In genomic region chrX:20517565-20517964, GRCh38 we compare ENCODE assay signal across 30 cellular contexts.
A peak's percentile ranks its signal among the peaks of the same experiment; 100 is the strongest.
DNase-seq lines count a peak whose midpoint lies in the region; ATAC-seq, FAIRE-seq and TF ChIP-seq lines count a peak whose summit lies in the region.
"Had no signal": no experiment of that assay in that cellular context is flagged by ENCODE, and none has a peak within 500 bp of the region (broad histone marks: within the 10 kb centered on the region; RNA-seq: fewer than 3 reads in every experiment).

No MANE protein-coding gene starts in this region.

- H3K23ac ChIP-seq in trophoblast cell (ENCODE audit: low read length): no peak overlapping the region

- no peak overlapping the region for H2AFZ ChIP-seq in trophoblast cell (ENCODE audit: insufficient read depth, low read length, poor library complexity)

- no CpG with 5 or more reads among the region's 1 CpG for WGBS in trophoblast cell (ENCODE audit: extremely low coverage, insufficient coverage, insufficient read length)
- WGBS in aorta, 2 donors: 48 to 84% methylated on average over 1 of the region's 1 CpG

- H3K4me1 ChIP-seq in trophoblast cell (ENCODE audit: control insufficient read depth in 1 of 2, insufficient read depth in 2 of 2, low read length in 2 of 2) (peaks cover 7 to 8% of the 10 kb centered on the region in 2 experiments), aorta (ENCODE audit: control insufficient read depth in 1 of 2, insufficient read depth in 2 of 2, low read length in 2 of 2) (no peaks in the 10 kb centered on the region), tibial artery (peaks cover 0 to 7% (median 0%) of the 10 kb centered on the region in 4 donors)

- intact Hi-C loops in activated T-helper 2 cell treated with anti-CD3 and anti-CD28 coated beads, Interferon-gamma antibody, Interleukin-2, Interleukin-4, amounts not matched to agents 10 μg/mL and 5 μg/mL and 100 μg/mL, durations not matched to agents 14 hours and 24 hours and 36 hours (cut with micrococcal nuclease): loop anchor here (2.0 to 10.0 kb wide), 4 partner anchors 17 to 293 kb away; partner anchors contain the start of gene RPS6KA3
- intact Hi-C loops in aorta (cut with DNase I): no loop called here
- intact Hi-C loops in tibial artery (cut with DNase I; ENCODE audit: low total_unique reads): no loop called here

- peaks cover 21% of the 10 kb centered on the region for H3K27me3 Mint-ChIP-seq in activated T-helper 2 cell treated with anti-CD3 and anti-CD28 coated beads, Interferon-gamma antibody, Interleukin-2, Interleukin-4, amounts not matched to agents 10 μg/mL and 5 μg/mL and 100 μg/mL, durations not matched to agents 14 hours and 24 hours and 36 hours (ENCODE audit: low read depth)
- H3K27me3 Mint-ChIP-seq: stimulated activated memory B cell treated with anti-CD40 and anti-IgM and Interleukin-4, amounts not matched to agents 10 μg/mL and 1 μg/mL and 100 μg/mL, for 72 hours had no signal

- no peak overlapping the region for H3K4me3 ChIP-seq in trophoblast cell (ENCODE audit: low read depth, low read length)
- H3K4me3 ChIP-seq in aorta (ENCODE audit: low read length in 2 of 2): no peak overlapping the region
- H3K4me3 ChIP-seq in tibial artery: no peak overlapping the region
- H3K4me3 ChIP-seq: coronary artery had no signal

- no peak overlapping the region for H3K27ac Mint-ChIP-seq in activated T-helper 2 cell treated with anti-CD3 and anti-CD28 coated beads, Interferon-gamma antibody, Interleukin-2, Interleukin-4, amounts not matched to agents 10 μg/mL and 5 μg/mL and 100 μg/mL, durations not matched to agents 14 hours and 24 hours and 36 hours
- H3K27ac Mint-ChIP-seq: activated naive CD4-positive, alpha-beta T cell treated with anti-CD3 and anti-CD28 coated beads, Interleukin-2, amount 50 U/mL, for 24 hours; activated T-helper 17 cell treated with anti-CD3 and anti-CD28 coated beads, Interleukin-2, amount 50 U/mL, for 72 hours; B cell; mesothelial cell of epicardium; naive thymus-derived CD4-positive, alpha-beta T cell; stimulated activated memory B cell treated with anti-CD40 and anti-IgM and Interleukin-4, amounts not matched to agents 10 μg/mL and 1 μg/mL and 100 μg/mL, for 72 hours; T-helper 1 cell treated with Interleukin-12 subunit alpha and Interleukin-12 subunit beta and Interleukin-4 antibody, amounts not matched to agents 30 μg/mL and 1 μg/mL, for 36 hours had no signal

- peaks cover 12% of the 10 kb centered on the region for H3K9me3 Mint-ChIP-seq in activated T-helper 2 cell treated with anti-CD3 and anti-CD28 coated beads, Interferon-gamma antibody, Interleukin-2, Interleukin-4, amounts not matched to agents 10 μg/mL and 5 μg/mL and 100 μg/mL, durations not matched to agents 14 hours and 24 hours and 36 hours
- H3K9me3 Mint-ChIP-seq: activated naive CD4-positive, alpha-beta T cell treated with anti-CD3 and anti-CD28 coated beads, Interleukin-2, amount 50 U/mL, for 24 hours; activated T-helper 17 cell treated with anti-CD3 and anti-CD28 coated beads, Interleukin-2, amount 50 U/mL, for 72 hours; stimulated activated memory B cell treated with anti-CD40 and anti-IgM and Interleukin-4, amounts not matched to agents 10 μg/mL and 1 μg/mL and 100 μg/mL, for 72 hours had no signal

- H4K8ac ChIP-seq in trophoblast cell (ENCODE audit: low read depth, low read length): no peak overlapping the region

- peak overlapping the region; percentile 6 for H2BK12ac ChIP-seq in trophoblast cell (ENCODE audit: low read length)

- H2BK120ac ChIP-seq in trophoblast cell (ENCODE audit: insufficient read depth, low read length, poor library complexity): no peak overlapping the region

- H3K36me3 ChIP-seq in trophoblast cell (ENCODE audit: control insufficient read depth in 1 of 2, insufficient read depth in 2 of 2, low read length in 2 of 2) (no peaks in the 10 kb centered on the region), aorta (ENCODE audit: control insufficient read depth in 1 of 2, insufficient read depth in 2 of 2, low read length in 1 of 2) (no peaks in the 10 kb centered on the region), tibial artery (no peaks in the 10 kb centered on the region)

- no peaks in the 10 kb centered on the region for H3K9me3 ChIP-seq in trophoblast cell (ENCODE audit: insufficient read depth, low read depth, low read length)
- no peaks in the 10 kb centered on the region for H3K9me3 ChIP-seq in aorta (ENCODE audit: control insufficient read depth, low read length)
- no peaks in the 10 kb centered on the region for H3K9me3 ChIP-seq in tibial artery

- no peak for ATAC-seq in aorta (ENCODE audit: low FRiP score)
- ATAC-seq: activated CD4-positive, CD25-positive, alpha-beta regulatory T cell treated with anti-CD3 and anti-CD28 coated beads, Interleukin-2, amount 50 U/mL, for 24 hours; activated T-helper 17 cell treated with anti-CD3 and anti-CD28 coated beads, Interleukin-2, amount 50 U/mL, for 72 hours; naive thymus-derived CD4-positive, alpha-beta T cell; stimulated activated memory B cell treated with anti-CD40 and anti-IgM and Interleukin-4, amounts not matched to agents 10 μg/mL and 1 μg/mL and 100 μg/mL, for 72 hours had no signal

- H2BK5ac ChIP-seq in trophoblast cell (ENCODE audit: low read depth, low read length, poor library complexity): no peak overlapping the region

- peaks cover 7% of the 10 kb centered on the region for H3K36me3 Mint-ChIP-seq in activated T-helper 2 cell treated with anti-CD3 and anti-CD28 coated beads, Interferon-gamma antibody, Interleukin-2, Interleukin-4, amounts not matched to agents 10 μg/mL and 5 μg/mL and 100 μg/mL, durations not matched to agents 14 hours and 24 hours and 36 hours (ENCODE audit: low read depth)
- H3K36me3 Mint-ChIP-seq: activated naive CD4-positive, alpha-beta T cell treated with anti-CD3 and anti-CD28 coated beads, Interleukin-2, amount 50 U/mL, for 24 hours; mesothelial cell of epicardium; stimulated activated memory B cell treated with anti-CD40 and anti-IgM and Interleukin-4, amounts not matched to agents 10 μg/mL and 1 μg/mL and 100 μg/mL, for 72 hours had no signal

- H4K91ac ChIP-seq in trophoblast cell (ENCODE audit: low read depth, low read length): no peak overlapping the region

- H2AK5ac ChIP-seq in trophoblast cell (ENCODE audit: low read length): no peak overlapping the region

- DNase-seq in NCI-H2171 treated with DMSO at 0.1 percent for 48 hours (lab: John Stamatoyannopoulos, UW): peak; percentile 7
- no peak for DNase-seq in NCI-H2171 (lab: John Stamatoyannopoulos, UW)
- no peak for DNase-seq in HTR-8/SVneo (ENCODE audit: insufficient read length, low spot score)
- DNase-seq in trophoblast cell: no peak
- DNase-seq in activated T-helper 2 cell treated with anti-CD3 and anti-CD28 coated beads, Interferon-gamma antibody, Interleukin-2, Interleukin-4, amounts not matched to agents 10 μg/mL and 5 μg/mL and 100 μg/mL, durations not matched to agents 14 hours and 24 hours and 36 hours (ENCODE audit: low spot score): no peak
- no peak for DNase-seq in aorta
- DNase-seq in tibial artery: no peak
- DNase-seq: activated CD4-positive, alpha-beta memory T cell treated with anti-CD3 and anti-CD28 coated beads, Interleukin-2, amount 10 ng/mL, durations not matched to agents 7 days and 5 days; activated CD8-positive, alpha-beta memory T cell treated with anti-CD3 and anti-CD28 coated beads, Interleukin-2, amount 50 U/mL, for 48 hours; amygdala; GF-D8; naive thymus-derived CD4-positive, alpha-beta T cell; NCI-H1417 treated with DMSO at 0.1 percent for 48 hours; NCI-H2107; NCI-H526; stimulated activated CD4-positive, alpha-beta T cell treated with anti-CD3 and anti-CD28 coated beads, Interleukin-4, amount 100 ng/mL, for 4 hours had no signal

- no peak overlapping the region for H3K18ac ChIP-seq in trophoblast cell (ENCODE audit: low read length)

- no peak overlapping the region for H4K12ac ChIP-seq in trophoblast cell (ENCODE audit: low read depth, low read length)

- H3K27me3 ChIP-seq in trophoblast cell (ENCODE audit: insufficient read depth, low read length): no peaks in the 10 kb centered on the region
- H3K27me3 ChIP-seq in aorta (ENCODE audit: control insufficient read depth in 1 of 2, insufficient read depth in 2 of 2, low read length in 1 of 2): no peaks in the 10 kb centered on the region
- no peaks in the 10 kb centered on the region for H3K27me3 ChIP-seq in tibial artery

- H3K79me1 ChIP-seq in trophoblast cell (ENCODE audit: low read length): peaks cover 2% of the 10 kb centered on the region

- H3K9ac ChIP-seq in trophoblast cell (ENCODE audit: low read length): no peak overlapping the region

- no peak overlapping the region for H3K4me3 Mint-ChIP-seq in activated T-helper 2 cell treated with anti-CD3 and anti-CD28 coated beads, Interferon-gamma antibody, Interleukin-2, Interleukin-4, amounts not matched to agents 10 μg/mL and 5 μg/mL and 100 μg/mL, durations not matched to agents 14 hours and 24 hours and 36 hours (ENCODE audit: low read depth)
- H3K4me3 Mint-ChIP-seq: activated CD4-positive, alpha-beta memory T cell treated with anti-CD3 and anti-CD28 coated beads, Interleukin-2, amount 10 ng/mL, durations not matched to agents 7 days and 5 days; activated naive CD4-positive, alpha-beta T cell treated with anti-CD3 and anti-CD28 coated beads, Interleukin-2, amount 50 U/mL, for 24 hours; activated T-helper 17 cell treated with anti-CD3 and anti-CD28 coated beads, Interleukin-2, amount 50 U/mL, for 72 hours; B cell; mesothelial cell of epicardium; naive thymus-derived CD4-positive, alpha-beta T cell; stimulated activated memory B cell treated with anti-CD40 and anti-IgM and Interleukin-4, amounts not matched to agents 10 μg/mL and 1 μg/mL and 100 μg/mL, for 72 hours; T-helper 1 cell treated with Interleukin-12 subunit alpha and Interleukin-12 subunit beta and Interleukin-4 antibody, amounts not matched to agents 30 μg/mL and 1 μg/mL, for 36 hours had no signal

- no peak for TF ChIP-seq CTCF in tibial artery (IDR thresholded peaks at IDR 0.05)

- H3K27ac ChIP-seq in trophoblast cell (ENCODE audit: low read depth, low read length) (no peak overlapping the region), aorta (ENCODE audit: low read depth in 1 of 2, low read length in 2 of 2) (no peak overlapping the region), tibial artery (no peak overlapping the region)
- H3K27ac ChIP-seq: coronary artery had no signal

- H3K4me1 Mint-ChIP-seq in activated T-helper 2 cell treated with anti-CD3 and anti-CD28 coated beads, Interferon-gamma antibody, Interleukin-2, Interleukin-4, amounts not matched to agents 10 μg/mL and 5 μg/mL and 100 μg/mL, durations not matched to agents 14 hours and 24 hours and 36 hours (ENCODE audit: low read depth): peaks cover 37% of the 10 kb centered on the region

- no peaks in the 10 kb centered on the region for H3K79me2 ChIP-seq in trophoblast cell (ENCODE audit: control insufficient read depth, insufficient read depth, low read length, poor library complexity)

- no peak overlapping the region for H3K4ac ChIP-seq in trophoblast cell (ENCODE audit: low read depth, low read length)

- H3K4me2 ChIP-seq in trophoblast cell (ENCODE audit: low read length): no peak overlapping the region

- FAIRE-seq in HTR-8/SVneo (lab: Jason Lieb, UNC): peak; percentile 26
- FAIRE-seq in colon (lab: Jason Lieb, UNC): peak; percentile 73
- FAIRE-seq: A204.1, islet of Langerhans, RCC 7860, TTC549, urothelium cell line had no signal

- H3K14ac ChIP-seq in trophoblast cell (ENCODE audit: low read length): no peak overlapping the region
